ENCODE assay signal across 7 cellular contexts in the genomic region with DNA sequence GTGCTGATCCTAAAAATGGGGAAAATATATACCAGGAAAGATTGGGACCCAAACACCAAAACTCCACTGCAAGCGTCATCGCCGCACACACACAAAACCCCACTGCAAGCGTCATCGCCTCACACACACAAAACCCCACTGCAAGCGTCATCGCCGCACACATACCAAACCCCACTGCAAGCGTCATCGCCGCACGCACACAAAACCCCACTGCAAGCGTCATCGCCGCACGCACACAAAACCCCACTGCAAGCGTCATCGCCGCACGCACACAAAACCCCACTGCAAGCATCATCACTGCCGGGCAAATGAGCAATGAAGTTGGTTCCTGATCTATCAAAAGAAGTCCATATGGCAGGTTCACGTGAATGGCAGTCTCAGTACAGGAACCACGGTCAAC.
"Had no signal": no experiment of that assay in that cellular context is flagged by ENCODE, and none has a peak within 500 bp of the region (broad histone marks: within the 10 kb centered on the region; RNA-seq: fewer than 3 reads in every experiment).

No MANE protein-coding gene starts in this region.

- FAIRE-seq: G401.6, GM12891, GM12892, GM18507, GM19239 had no signal

- DNase-seq: GDM1, GF-D8 had no signal
